8 cellular contexts compared by ENCODE assay signal in the genomic region with DNA sequence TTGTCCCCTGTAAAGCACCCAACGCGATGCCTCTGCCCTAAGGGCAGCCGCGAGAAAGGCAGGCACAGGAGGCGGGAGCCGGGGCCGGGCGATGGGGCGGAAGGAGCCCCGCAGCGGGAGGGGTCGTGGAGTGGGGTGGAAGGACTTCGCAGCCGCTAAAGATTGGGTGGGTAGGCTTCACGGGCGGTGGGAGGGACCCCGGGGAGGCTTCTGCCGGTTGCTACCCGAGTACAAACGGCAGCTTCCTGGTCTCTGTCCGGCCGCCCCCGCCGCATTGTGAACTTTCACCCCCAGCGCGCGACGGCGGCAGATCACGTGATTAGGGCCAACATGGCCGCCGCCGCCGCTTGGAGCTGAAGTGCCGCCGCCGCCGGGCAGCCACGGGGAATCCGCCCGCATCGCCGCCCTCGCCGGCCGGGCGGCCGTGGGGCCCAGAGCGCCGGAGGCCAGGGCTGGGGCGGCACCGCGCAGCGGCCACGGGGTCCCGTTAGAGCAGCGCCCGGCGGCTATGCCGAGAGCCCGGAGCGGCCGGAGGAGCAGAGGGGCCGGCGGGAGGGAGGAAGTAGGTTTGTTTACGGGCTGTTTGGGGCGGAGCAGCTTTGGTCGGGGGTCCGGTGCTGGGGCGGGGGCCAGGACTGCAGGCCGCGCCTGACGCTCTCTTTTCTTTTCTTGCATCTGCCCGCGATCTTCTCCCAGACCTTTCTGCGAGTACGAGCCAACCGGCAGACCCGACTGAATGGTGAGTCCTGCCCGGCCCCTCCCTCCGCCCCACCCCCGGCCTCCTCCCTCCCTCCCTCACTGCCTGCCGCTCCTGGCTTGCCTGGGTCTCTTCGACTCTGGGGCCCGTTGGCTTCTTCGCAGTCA. TPM values are rescaled to one million over a fixed set of nuclear protein-coding genes. Genes with fewer than 3 reads are reported as not detected.
DNase-seq lines count a peak whose midpoint lies in the region; ATAC-seq and TF ChIP-seq lines count a peak whose summit lies in the region.

No MANE protein-coding gene starts in this region.

- intact Hi-C loops in activated CD4-positive, alpha-beta T cell treated with anti-CD3 and anti-CD28 coated beads for 36 hours (cut with DNase I, micrococcal nuclease) = loop anchor here (1.0 to 10.0 kb wide), 13 partner anchors 42 to 1267 kb away; a partner anchor contains a TSS

- H3K27me3 ChIP-seq in layer of hippocampus (ENCODE audit: control insufficient read depth, insufficient read depth, low read length) = no peaks in the 10 kb centered on the region

- H3K27me3 Mint-ChIP-seq in activated CD4-positive, alpha-beta T cell treated with anti-CD3 and anti-CD28 coated beads for 36 hours = no peaks in the 10 kb centered on the region
- H3K27me3 Mint-ChIP-seq in chondrocyte (ENCODE audit: low read depth) = no peaks in the 10 kb centered on the region

- no peaks in the 10 kb centered on the region for H3K9me3 Mint-ChIP-seq in activated CD4-positive, alpha-beta T cell treated with anti-CD3 and anti-CD28 coated beads for 36 hours (ENCODE audit: low read depth)
- no peaks in the 10 kb centered on the region for H3K9me3 Mint-ChIP-seq in chondrocyte (ENCODE audit: low read depth)

- POLR2A ChIA-PET in activated CD4-positive, alpha-beta T cell treated with anti-CD3 and anti-CD28 coated beads for 36 hours (lab: Charles Lee) = interaction anchor here (0.6 to 2.4 kb wide), 14 partner anchors 10 to 734 kb away, joined by 3 to 17 read pairs (median 4); a partner anchor contains a TSS

- H3K4me3 Mint-ChIP-seq in activated CD4-positive, alpha-beta T cell treated with anti-CD3 and anti-CD28 coated beads for 36 hours = peak overlapping the region; percentile 86
- H3K4me3 Mint-ChIP-seq in chondrocyte (ENCODE audit: unreplicated experiment) = peak overlapping the region; percentile 83

- in situ Hi-C loops in ACHN (cut with HindIII; ENCODE audit: low pct_ligation_motif_present, low pct_unique_long_range_greater_than_20kb, low sequenced_read_pairs) = no loop called here

- peak overlapping the region; percentile 91 for H3K27ac ChIP-seq in layer of hippocampus (ENCODE audit: low read depth, low read length)

- H3K27ac Mint-ChIP-seq in activated CD4-positive, alpha-beta T cell treated with anti-CD3 and anti-CD28 coated beads for 36 hours = peak overlapping the region; percentile 97
- peak overlapping the region; percentile 97 for H3K27ac Mint-ChIP-seq in chondrocyte (ENCODE audit: unreplicated experiment)

- peak; percentile 76 for DNase-seq in ACHN
- DNase-seq in NCI-H345 (lab: John Stamatoyannopoulos, UW) = peak; percentile 85
- DNase-seq in activated CD4-positive, alpha-beta T cell treated with anti-CD3 and anti-CD28 coated beads for 36 hours = peak; percentile 95
- peak; percentile 96 for DNase-seq in chondrocyte (ENCODE audit: low spot score)
- DNase-seq in stimulated activated CD4-positive, alpha-beta T cell treated with anti-CD3 and anti-CD28 coated beads, Interleukin-1b, Interleukin-23, amount 100 ng/mL, for 24 hours (ENCODE audit: low read depth in 4 of 4, low spot score in 1 of 4) = peak; percentile 75 to 87 (median 86)

- peaks cover 36% of the 10 kb centered on the region for H3K36me3 Mint-ChIP-seq in activated CD4-positive, alpha-beta T cell treated with anti-CD3 and anti-CD28 coated beads for 36 hours (ENCODE audit: low read depth)
- peaks cover 15% of the 10 kb centered on the region for H3K36me3 Mint-ChIP-seq in chondrocyte (ENCODE audit: low read depth)

- TF ChIP-seq CTCF in chondrocyte (IDR thresholded peaks at IDR 0.05) = no peak

- CTCF ChIA-PET in activated CD4-positive, alpha-beta T cell treated with anti-CD3 and anti-CD28 coated beads for 36 hours (lab: Charles Lee) = interaction anchor here (0.6 to 13.0 kb wide), 5 partner anchors 20 to 982 kb away, joined by 3 to 91 read pairs (median 3); a partner anchor contains a TSS

- peak; percentile 69 for ATAC-seq in GM18907 (IDR thresholded peaks at IDR 0.05; ENCODE audit: unreplicated experiment)
- ATAC-seq in HG03135 (IDR thresholded peaks at IDR 0.05; ENCODE audit: unreplicated experiment) = peak; percentile 70
- ATAC-seq in activated CD4-positive, alpha-beta T cell treated with anti-CD3 and anti-CD28 coated beads for 36 hours = peak; percentile 81

- peaks cover 40% of the 10 kb centered on the region for H3K4me1 Mint-ChIP-seq in activated CD4-positive, alpha-beta T cell treated with anti-CD3 and anti-CD28 coated beads for 36 hours
- H3K4me1 Mint-ChIP-seq in chondrocyte (ENCODE audit: low read depth) = peaks cover 36% of the 10 kb centered on the region

RNA-seq across cellular contexts. Expression of a gene that starts 42.4 kb away (rescaled TPM):
- total RNA-seq in activated CD4-positive, alpha-beta T cell treated with anti-CD3 and anti-CD28 coated beads for 36 hours = 1 to 10 TPM; 4.3 to 5.5 TPM
- 5.2 to 7.2 TPM (median 5.8 TPM) in 3 replicates for total RNA-seq in chondrocyte

RNA-seq across cellular contexts. Expression of a gene that starts 42.6 kb away (rescaled TPM):
- 10 to 100 TPM; 67.3 to 75.1 TPM for total RNA-seq in activated CD4-positive, alpha-beta T cell treated with anti-CD3 and anti-CD28 coated beads for 36 hours
- total RNA-seq in chondrocyte = 1.3 to 2.1 TPM (median 1.7 TPM) in 3 replicates

Comparison
In these comparisons a context has a peak if more than half of its experiments do, and no peak if none do; other contexts are left out.
1. Peak in every context shown above with its lines: DNase-seq, ATAC-seq and H3K27ac ChIP-seq.
2. RNA of a gene that starts 42.6 kb away (total RNA-seq): 67.3 to 75.1 TPM in activated CD4-positive, alpha-beta T cell treated with anti-CD3 and anti-CD28 coated beads for 36 hours; 1.3 to 2.1 TPM in chondrocyte; every median in the first group is over 10 times any median in the second.